In the genomic region with DNA sequence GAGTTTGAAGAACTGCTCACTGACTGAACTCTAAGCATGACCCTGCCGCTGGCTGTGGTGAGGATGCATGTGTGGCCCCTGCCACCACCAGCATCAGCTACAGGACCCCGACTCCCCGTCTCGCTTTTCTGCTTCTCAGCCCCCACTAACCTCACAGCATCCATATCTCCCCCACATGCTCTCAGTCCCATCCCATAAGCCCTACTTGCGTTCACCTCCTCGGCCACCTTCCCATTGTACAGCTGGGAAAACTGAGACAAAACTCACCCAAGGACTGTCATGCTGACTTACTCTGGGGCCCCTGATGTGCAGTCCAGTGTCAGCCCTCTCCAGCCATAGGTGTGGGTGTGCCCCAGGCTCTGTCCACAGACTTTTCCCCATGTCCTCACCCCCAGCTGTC, we compare ENCODE assay signal across 18 cellular contexts.
"Had no signal": no experiment of that assay in that cellular context is flagged by ENCODE, and none has a peak within 500 bp of the region (broad histone marks: within the 10 kb centered on the region; RNA-seq: fewer than 3 reads in every experiment).

No MANE protein-coding gene starts in this region.

- H3K27me3 Mint-ChIP-seq: dendritic cell treated with granulocyte-macrophage colony-stimulating factor and Interleukin-4, amounts not matched to agents 40 ng/mL and 50 ng/mL, for 4 days had no signal

- H3K9me3 ChIP-seq: left lung, lower lobe of right lung, ovary, right atrium auricular region, suprapubic skin, thyroid gland had no signal

- DNase-seq: cerebellar nuclear complex; erythroblast; foreskin keratinocyte; immature natural killer cell; left lung; lower lobe of right lung; midbrain; nucleus accumbens; ovary; stimulated activated CD4-positive, alpha-beta T cell treated with anti-CD3 and anti-CD28 coated beads, Interleukin-2, amount 100 ng/mL, for 48 hours; stimulated activated naive CD8-positive, alpha-beta T cell treated with anti-CD3 and anti-CD28 coated beads, Interleukin-15, Interleukin-2, amounts not matched to agents 100 U/mL and 50 U/mL, for 24 hours; thyroid gland had no signal

- ATAC-seq: foreskin keratinocyte; left lung; lower lobe of right lung; stimulated activated naive CD8-positive, alpha-beta T cell treated with anti-CD3 and anti-CD28 coated beads, Interleukin-15, Interleukin-2, amounts not matched to agents 100 U/mL and 50 U/mL, for 24 hours had no signal

- H3K4me1 ChIP-seq: foreskin keratinocyte, left lung, lower lobe of right lung, right atrium auricular region, suprapubic skin, thyroid gland had no signal

- H3K36me3 Mint-ChIP-seq: immature natural killer cell; memory B cell; natural killer cell treated with Interleukin-12 subunit alpha and Interleukin-12 subunit beta and Interleukin-15 and Interleukin-18, amount 100 ng/mL, for 72 hours had no signal

- H3K9me3 Mint-ChIP-seq: immature natural killer cell; memory B cell; natural killer cell treated with Interleukin-12 subunit alpha and Interleukin-12 subunit beta and Interleukin-15 and Interleukin-18, amount 100 ng/mL, for 72 hours had no signal

- H3K27ac ChIP-seq: foreskin keratinocyte, left lung, lower lobe of right lung, ovary, right atrium auricular region, suprapubic skin, thyroid gland had no signal

- H3K27ac Mint-ChIP-seq: dendritic cell treated with granulocyte-macrophage colony-stimulating factor and Interleukin-4, amounts not matched to agents 40 ng/mL and 50 ng/mL, for 4 days; immature natural killer cell; memory B cell; natural killer cell treated with Interleukin-12 subunit alpha and Interleukin-12 subunit beta and Interleukin-15 and Interleukin-18, amount 100 ng/mL, for 72 hours had no signal

- H3K27me3 ChIP-seq: left lung, ovary, right atrium auricular region, suprapubic skin, thyroid gland had no signal

- H3K4me3 ChIP-seq: left lung, lower lobe of right lung, ovary, right atrium auricular region, smooth muscle cell, suprapubic skin, thyroid gland had no signal

- H3K4me1 Mint-ChIP-seq: immature natural killer cell had no signal

- H3K36me3 ChIP-seq: left lung, lower lobe of right lung, ovary, right atrium auricular region, suprapubic skin, thyroid gland had no signal

- H3K4me3 Mint-ChIP-seq: dendritic cell treated with granulocyte-macrophage colony-stimulating factor and Interleukin-4, amounts not matched to agents 40 ng/mL and 50 ng/mL, for 4 days; immature natural killer cell; memory B cell; natural killer cell treated with Interleukin-12 subunit alpha and Interleukin-12 subunit beta and Interleukin-15 and Interleukin-18, amount 100 ng/mL, for 72 hours had no signal
